8 cellular contexts compared by ENCODE assay signal in genomic region chr10:47165711-47166404, GRCh38.
DNase-seq lines count a peak whose midpoint lies in the region; ATAC-seq and TF ChIP-seq lines count a peak whose summit lies in the region.

No MANE protein-coding gene starts in this region.

- H3K4me3 Mint-ChIP-seq in activated CD4-positive, alpha-beta memory T cell treated with anti-CD3 and anti-CD28 coated beads for 36 hours, result peak overlapping the region; percentile 67

- H3K9ac ChIP-seq in muscle layer of colon (ENCODE audit: low read length), result no peak overlapping the region

- no peaks in the 10 kb centered on the region for H3K27me3 ChIP-seq in HL-60 (ENCODE audit: insufficient read depth, poor library complexity, severe bottlenecking)
- no peaks in the 10 kb centered on the region for H3K27me3 ChIP-seq in effector memory CD4-positive, alpha-beta T cell (replicated peaks; ENCODE audit: control insufficient read depth, insufficient read depth, low read length, poor library complexity, severe bottlenecking)
- H3K27me3 ChIP-seq in muscle layer of colon (ENCODE audit: control insufficient read depth in 1 of 2, insufficient read depth in 2 of 2, low read length in 2 of 2), result no peaks in the 10 kb centered on the region
- H3K27me3 ChIP-seq in thoracic aorta (replicated peaks; ENCODE audit: insufficient read depth), result no peaks in the 10 kb centered on the region

- ATAC-seq in thoracic aorta (ENCODE audit: insufficient number of reproducible peaks, low FRiP score, low read depth) (peak; percentile 61), GM19463 (IDR thresholded peaks at IDR 0.05; ENCODE audit: unreplicated experiment) (no peak), HG02852 (IDR thresholded peaks at IDR 0.05; ENCODE audit: unreplicated experiment) (no peak), HG02678 (IDR thresholded peaks at IDR 0.05; ENCODE audit: unreplicated experiment) (no peak)

- no peaks in the 10 kb centered on the region for H3K9me3 ChIP-seq in effector memory CD4-positive, alpha-beta T cell (ENCODE audit: control insufficient read depth, low read length)
- no peaks in the 10 kb centered on the region for H3K9me3 ChIP-seq in muscle layer of colon (ENCODE audit: low read length)
- H3K9me3 ChIP-seq in thoracic aorta, result no peaks in the 10 kb centered on the region

- H3K27me3 Mint-ChIP-seq in activated CD4-positive, alpha-beta memory T cell treated with anti-CD3 and anti-CD28 coated beads for 36 hours, result no peaks in the 10 kb centered on the region

- TF ChIP-seq CTCF in HL-60 (IDR thresholded peaks at IDR 0.05; ENCODE audit: insufficient read depth, low read length) (no peak), thoracic aorta (IDR thresholded peaks at IDR 0.05) (peak; percentile 23)

- POLR2A ChIA-PET in activated CD4-positive, alpha-beta memory T cell treated with anti-CD3 and anti-CD28 coated beads for 36 hours (lab: Charles Lee), result no interaction called here

- H3K36me3 ChIP-seq in effector memory CD4-positive, alpha-beta T cell (ENCODE audit: control insufficient read depth, insufficient read depth, low read length), result no peaks in the 10 kb centered on the region
- H3K36me3 ChIP-seq in muscle layer of colon (ENCODE audit: insufficient read depth, low read length) (no peaks in the 10 kb centered on the region), thoracic aorta (no peaks in the 10 kb centered on the region)

- CTCF ChIA-PET in activated CD4-positive, alpha-beta memory T cell treated with anti-CD3 and anti-CD28 coated beads for 36 hours (lab: Charles Lee), result interaction anchor here (0.8 to 1.9 kb wide), 2 partner anchors 13 to 118 kb away, joined by 3 to 11 read pairs; no protein-coding TSS in a partner anchor

- H3K4me1 Mint-ChIP-seq in activated CD4-positive, alpha-beta memory T cell treated with anti-CD3 and anti-CD28 coated beads for 36 hours (ENCODE audit: low read depth), result peaks cover 27% of the 10 kb centered on the region

- intact Hi-C loops in activated CD4-positive, alpha-beta memory T cell treated with anti-CD3 and anti-CD28 coated beads for 36 hours (cut with micrococcal nuclease), result loop anchor here (5.0 kb wide), 2 partner anchors 41 to 146 kb away; no protein-coding TSS in a partner anchor

- H3K27ac ChIP-seq in HL-60 (replicated peaks), result peak overlapping the region; percentile 69
- peak overlapping the region; percentile 63 for H3K27ac ChIP-seq in effector memory CD4-positive, alpha-beta T cell (ENCODE audit: insufficient read depth, low read length, poor library complexity, severe bottlenecking)
- peak overlapping the region; percentile 42 for H3K27ac ChIP-seq in muscle layer of colon (ENCODE audit: low read depth, low read length)
- peak overlapping the region; percentile 92 to 95 for H3K27ac ChIP-seq in thoracic aorta

- peak; percentile 56 to 78 for DNase-seq in HL-60 (ENCODE audit: low read depth in 1 of 2, low spot score in 1 of 2)
- DNase-seq in activated CD4-positive, alpha-beta memory T cell treated with anti-CD3 and anti-CD28 coated beads for 36 hours, result peak; percentile 58
- DNase-seq in effector memory CD4-positive, alpha-beta T cell, result no peak
- DNase-seq in thoracic aorta (ENCODE audit: low spot score), result no peak

- peak overlapping the region; percentile 9; the same call in 1 of the 2 replicates for H3K4me3 ChIP-seq in HL-60 (replicated peaks; ENCODE audit: insufficient read depth, low read length)
- peak overlapping the region; percentile 65 for H3K4me3 ChIP-seq in effector memory CD4-positive, alpha-beta T cell (ENCODE audit: insufficient read depth, low read depth, low read length, poor library complexity, severe bottlenecking)
- peak overlapping the region in 1 of 2 donors; percentile 44 for H3K4me3 ChIP-seq in muscle layer of colon (ENCODE audit: low read depth in 1 of 2, low read length in 2 of 2)
- H3K4me3 ChIP-seq in thoracic aorta, result peak overlapping the region; percentile 56

- peaks cover 5% of the 10 kb centered on the region for H3K9me3 Mint-ChIP-seq in activated CD4-positive, alpha-beta memory T cell treated with anti-CD3 and anti-CD28 coated beads for 36 hours

- peak overlapping the region; percentile 78 for H3K27ac Mint-ChIP-seq in activated CD4-positive, alpha-beta memory T cell treated with anti-CD3 and anti-CD28 coated beads for 36 hours

- no peaks in the 10 kb centered on the region for H3K4me1 ChIP-seq in effector memory CD4-positive, alpha-beta T cell (ENCODE audit: control insufficient read depth, insufficient read depth, low read length, poor library complexity, severe bottlenecking)
- H3K4me1 ChIP-seq in muscle layer of colon (ENCODE audit: insufficient read depth, low read length), result peaks cover 21% of the 10 kb centered on the region
- peaks cover 0 to 30% of the 10 kb centered on the region in 2 donors for H3K4me1 ChIP-seq in thoracic aorta (ENCODE audit: control insufficient read depth in 1 of 2, low read depth in 2 of 2)

- no peaks in the 10 kb centered on the region for H3K36me3 Mint-ChIP-seq in activated CD4-positive, alpha-beta memory T cell treated with anti-CD3 and anti-CD28 coated beads for 36 hours

Comparison
In these comparisons a context has a peak if more than half of its experiments do, and no peak if none do; other contexts are left out.
1. DNase-seq: peak in HL-60 (2 of 2) and activated CD4-positive, alpha-beta memory T cell treated with anti-CD3 and anti-CD28 coated beads for 36 hours (single experiment); none in effector memory CD4-positive, alpha-beta T cell (0 of 3) and thoracic aorta (single experiment).
2. H3K27ac ChIP-seq: peak in every context shown above with its lines; median percentile 94 in thoracic aorta; 69 in HL-60; 63 in effector memory CD4-positive, alpha-beta T cell; 42 in muscle layer of colon.